25 cellular contexts compared by ENCODE assay signal in genomic region chr3:12933901-12934300, GRCh38.
A peak's percentile ranks its signal among the peaks of the same experiment; 100 is the strongest.
DNase-seq lines count a peak whose midpoint lies in the region; ATAC-seq and TF ChIP-seq lines count a peak whose summit lies in the region.
"Had no signal": no experiment of that assay in that cellular context is flagged by ENCODE, and none has a peak within 500 bp of the region (broad histone marks: within the 10 kb centered on the region; RNA-seq: fewer than 3 reads in every experiment).

No MANE protein-coding gene starts in this region.

- H3K9me3 Mint-ChIP-seq in HFFc6 = no peaks in the 10 kb centered on the region
- H3K9me3 Mint-ChIP-seq: activated T-helper 2 cell treated with anti-CD3 and anti-CD28 coated beads, Interferon-gamma antibody, Interleukin-2, Interleukin-4, amounts not matched to agents 10 μg/mL and 5 μg/mL and 100 μg/mL, durations not matched to agents 14 hours and 24 hours and 36 hours; CD8-positive, alpha-beta T cell; effector memory CD8-positive, alpha-beta T cell; GM23338; mesothelial cell of epicardium; naive thymus-derived CD8-positive, alpha-beta T cell had no signal

- no peak for TF ChIP-seq EP300 in upper lobe of left lung (IDR thresholded peaks at IDR 0.05)

- H3K9me3 ChIP-seq in cardiac muscle cell (ENCODE audit: low read depth) = no peaks in the 10 kb centered on the region
- no peaks in the 10 kb centered on the region for H3K9me3 ChIP-seq in psoas muscle
- no peaks in the 10 kb centered on the region for H3K9me3 ChIP-seq in upper lobe of left lung
- H3K9me3 ChIP-seq: colonic mucosa, suprapubic skin had no signal

- H3K4me3 ChIP-seq in cardiac muscle cell = no peak overlapping the region
- H3K4me3 ChIP-seq in psoas muscle = no peak overlapping the region
- H3K4me3 ChIP-seq in upper lobe of left lung = no peak overlapping the region
- H3K4me3 ChIP-seq: colonic mucosa, GM23338, hepatocyte, suprapubic skin had no signal

- intact Hi-C loops in left ventricle myocardium superior (cut with micrococcal nuclease) = no loop called here
- intact Hi-C loops in psoas muscle (cut with DNase I) = loop anchor here (5.0 kb wide), 2 partner anchors 33 to 48 kb away; no protein-coding TSS in a partner anchor

- TF ChIP-seq CTCF in cardiac muscle cell (IDR thresholded peaks at IDR 0.05; ENCODE audit: low read depth, low read length) = no peak
- TF ChIP-seq CTCF in psoas muscle (IDR thresholded peaks at IDR 0.05) = no peak
- TF ChIP-seq CTCF in upper lobe of left lung (IDR thresholded peaks at IDR 0.05) = no peak
- TF ChIP-seq CTCF in HFFc6 (IDR thresholded peaks at IDR 0.05) = no peak

- H3K4me1 ChIP-seq in cardiac muscle cell (ENCODE audit: low read depth) (peaks cover 40% of the 10 kb centered on the region), psoas muscle (peaks cover 70% of the 10 kb centered on the region), upper lobe of left lung (peaks cover 24 to 33% (median 30%) of the 10 kb centered on the region in 4 donors)
- H3K4me1 ChIP-seq: colonic mucosa had no signal

- H3K4me3 Mint-ChIP-seq in HFFc6 = no peak overlapping the region
- H3K4me3 Mint-ChIP-seq: activated CD4-positive, alpha-beta T cell treated with anti-CD3 and anti-CD28 coated beads for 36 hours; activated CD8-positive, alpha-beta T cell treated with anti-CD3 and anti-CD28 coated beads, Interleukin-2, amount 10 ng/mL, durations not matched to agents 7 days and 5 days; activated naive CD8-positive, alpha-beta T cell; CD8-positive, alpha-beta T cell; effector memory CD8-positive, alpha-beta T cell; GM23338; mesothelial cell of epicardium; naive thymus-derived CD8-positive, alpha-beta T cell had no signal

- no peaks in the 10 kb centered on the region for H3K27me3 ChIP-seq in cardiac muscle cell
- H3K27me3 ChIP-seq in psoas muscle (ENCODE audit: insufficient read depth in 3 of 3, low read length in 2 of 3) = no peaks in the 10 kb centered on the region
- H3K27me3 ChIP-seq in upper lobe of left lung = no peaks in the 10 kb centered on the region
- H3K27me3 ChIP-seq: colonic mucosa, hepatocyte, suprapubic skin had no signal

- 64 to 77% (median 67%) methylated on average over 7 of the region's 7 CpGs for WGBS in psoas muscle, 3 donors
- 80 to 83% methylated on average over 2 to 7 of the region's 7 CpGs for WGBS in upper lobe of left lung, 2 donors

- peaks cover 14% of the 10 kb centered on the region for H3K4me1 Mint-ChIP-seq in HFFc6 (ENCODE audit: low read depth)
- H3K4me1 Mint-ChIP-seq: GM23338, mesothelial cell of epicardium had no signal

- no peaks in the 10 kb centered on the region; the same call in 1 of the 2 replicates for H3K27me3 Mint-ChIP-seq in HFFc6 (ENCODE audit: insufficient read depth)
- H3K27me3 Mint-ChIP-seq: activated CD4-positive, alpha-beta T cell treated with anti-CD3 and anti-CD28 coated beads for 36 hours; activated naive CD8-positive, alpha-beta T cell; effector memory CD8-positive, alpha-beta T cell; naive thymus-derived CD8-positive, alpha-beta T cell had no signal

- H3K36me3 Mint-ChIP-seq in HFFc6 (ENCODE audit: low read depth) = no peaks in the 10 kb centered on the region
- H3K36me3 Mint-ChIP-seq: activated naive CD8-positive, alpha-beta T cell; mesothelial cell of epicardium had no signal

- H3K36me3 ChIP-seq in cardiac muscle cell = peaks cover 4% of the 10 kb centered on the region
- peaks cover 0 to 19% of the 10 kb centered on the region in 2 donors for H3K36me3 ChIP-seq in psoas muscle (ENCODE audit: insufficient read depth in 1 of 2, low read depth in 1 of 2)
- peaks cover 8 to 63% (median 54%) of the 10 kb centered on the region in 4 donors for H3K36me3 ChIP-seq in upper lobe of left lung
- H3K36me3 ChIP-seq: colonic mucosa had no signal

- peak overlapping the region; percentile 89 for H3K27ac ChIP-seq in cardiac muscle cell
- H3K27ac ChIP-seq in cingulate gyrus (ENCODE audit: low read depth, low read length) = peak overlapping the region; percentile 25
- H3K27ac ChIP-seq in psoas muscle = peak overlapping the region; percentile 91
- H3K27ac ChIP-seq in upper lobe of left lung = peak overlapping the region in 3 of 4 donors; percentile 47 to 70 (median 48)
- H3K27ac ChIP-seq: colonic mucosa, hepatocyte, HL-60, suprapubic skin had no signal

- DNase-seq in cardiac muscle cell (ENCODE audit: low read depth in 1 of 2, low spot score in 1 of 2) (no peak), left ventricle myocardium superior (no peak), psoas muscle (no peak), upper lobe of left lung (no peak), HFFc6 (no peak), mesenteric fat pad (ENCODE audit: low spot score) (no peak)
- DNase-seq: 8988T; activated CD4-positive, alpha-beta T cell treated with anti-CD3 and anti-CD28 coated beads for 36 hours; activated CD8-positive, alpha-beta T cell treated with anti-CD3 and anti-CD28 coated beads, Interleukin-2, amount 10 ng/mL, durations not matched to agents 7 days and 5 days; CD8-positive, alpha-beta T cell; colonic mucosa; DMS 273 treated with DMSO at 0.1 percent for 48 hours; effector memory CD8-positive, alpha-beta T cell; naive thymus-derived CD8-positive, alpha-beta T cell; NCI-H1694 treated with DMSO at 0.1 percent for 48 hours; NCI-H510A had no signal

- no peak overlapping the region; the same call in 1 of the 2 replicates for H3K27ac Mint-ChIP-seq in HFFc6
- H3K27ac Mint-ChIP-seq: activated CD4-positive, alpha-beta T cell treated with anti-CD3 and anti-CD28 coated beads for 36 hours; activated CD8-positive, alpha-beta T cell treated with anti-CD3 and anti-CD28 coated beads, Interleukin-2, amount 10 ng/mL, durations not matched to agents 7 days and 5 days; activated naive CD8-positive, alpha-beta T cell; activated T-helper 2 cell treated with anti-CD3 and anti-CD28 coated beads, Interferon-gamma antibody, Interleukin-2, Interleukin-4, amounts not matched to agents 10 μg/mL and 5 μg/mL and 100 μg/mL, durations not matched to agents 14 hours and 24 hours and 36 hours; CD8-positive, alpha-beta T cell; GM23338 had no signal

- ATAC-seq in left ventricle myocardium superior (no peak), psoas muscle (no peak), upper lobe of left lung (ENCODE audit: low FRiP score in 2 of 2) (no peak), HG02588 (IDR thresholded peaks at IDR 0.05; ENCODE audit: unreplicated experiment) (no peak)
- ATAC-seq: activated CD4-positive, alpha-beta T cell treated with anti-CD3 and anti-CD28 coated beads for 36 hours; activated CD8-positive, alpha-beta T cell treated with anti-CD3 and anti-CD28 coated beads, Interleukin-2, amount 10 ng/mL, durations not matched to agents 7 days and 5 days; CD8-positive, alpha-beta T cell; effector memory CD8-positive, alpha-beta T cell; GM23338; naive thymus-derived CD8-positive, alpha-beta T cell had no signal

- TF ChIP-seq POLR2A in upper lobe of left lung (IDR thresholded peaks at IDR 0.05) = no peak

Comparison
In these comparisons a context has a peak if more than half of its experiments do, and no peak if none do; other contexts are left out.
1. H3K27ac ChIP-seq: peak in every context shown above with its lines; median percentile 91 in psoas muscle; 89 in cardiac muscle cell; 48 in upper lobe of left lung; 25 in cingulate gyrus.